ENCODE assay signal across 9 cellular contexts in the genomic region with DNA sequence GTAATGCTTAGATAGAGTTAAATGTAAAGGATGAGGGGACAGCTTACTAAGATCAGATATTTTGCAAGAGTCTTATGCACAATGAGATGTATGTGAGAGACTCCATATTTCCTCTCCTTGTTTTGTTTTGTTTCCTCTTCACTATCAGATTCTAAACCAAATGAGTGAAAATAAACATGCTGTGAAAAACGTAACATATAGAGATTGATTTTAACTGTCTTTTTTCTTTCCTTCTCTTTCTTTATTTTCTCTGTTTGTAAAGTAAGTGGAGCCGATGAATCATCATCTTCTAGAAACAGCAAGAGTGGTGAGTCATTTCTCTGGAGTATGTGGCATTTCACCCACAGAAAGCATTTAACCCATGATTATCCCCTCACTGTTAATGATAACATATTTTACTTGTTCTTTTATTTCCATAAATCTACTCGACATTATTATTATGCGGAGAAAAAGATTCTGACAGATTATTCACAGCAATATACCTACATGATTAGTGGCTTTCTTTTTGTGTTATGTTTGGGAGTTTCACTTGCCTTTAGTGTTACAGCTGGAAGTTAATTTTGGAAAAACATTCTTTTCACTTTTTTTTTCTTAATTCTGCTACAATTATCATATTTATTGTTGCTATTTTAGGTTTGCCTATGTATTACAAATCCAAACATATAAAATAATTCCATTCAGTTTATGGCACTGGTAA. TPM values are rescaled to one million over a fixed set of nuclear protein-coding genes. Genes with fewer than 3 reads are reported as not detected.
DNase-seq lines count a peak whose midpoint lies in the region; ATAC-seq and TF ChIP-seq lines count a peak whose summit lies in the region.
"Had no signal": no experiment of that assay in that cellular context is flagged by ENCODE, and none has a peak within 500 bp of the region (broad histone marks: within the 10 kb centered on the region; RNA-seq: fewer than 3 reads in every experiment).

No MANE protein-coding gene starts in this region.

- no peaks in the 10 kb centered on the region for H3K36me3 ChIP-seq in OCI-LY3 (replicated peaks; ENCODE audit: low read depth, low read length)

- H3K9me3 ChIP-seq in AG04450 (ENCODE audit: control insufficient read depth, insufficient read depth, low read length): no peaks in the 10 kb centered on the region
- H3K9me3 ChIP-seq in OCI-LY3 (ENCODE audit: insufficient read depth, low read length): no peaks in the 10 kb centered on the region

- POLR2A ChIA-PET in AG04450 (lab: Yijun Ruan, JAX): no interaction called here

- peak; percentile 60 for DNase-seq in AG04450 (ENCODE audit: low read depth, low spot score)
- DNase-seq in caudate nucleus (lab: John Stamatoyannopoulos, UW): peak in 3 of 61 donors; percentile 14 to 45 (median 42)
- DNase-seq in mesothelial cell of epicardium (ENCODE audit: low spot score in 2 of 2, unreplicated experiment in 2 of 2): no peak
- no peak for DNase-seq in HK-2 (ENCODE audit: unreplicated experiment)
- DNase-seq in DMS79 treated with DMSO at 0.1 percent for 48 hours (lab: John Stamatoyannopoulos, UW): no peak

- H4K20me1 ChIP-seq in OCI-LY3 (ENCODE audit: insufficient read depth, low read length): no peaks in the 10 kb centered on the region

- H2AFZ ChIP-seq in OCI-LY3 (ENCODE audit: low read depth, low read length): no peak overlapping the region

- peak overlapping the region; percentile 76 for H3K4me2 ChIP-seq in OCI-LY3 (ENCODE audit: low read length)

- peaks cover 35% of the 10 kb centered on the region for H3K4me1 ChIP-seq in OCI-LY3 (ENCODE audit: low read length)

- peak overlapping the region; percentile 84 for H3K27ac Mint-ChIP-seq in mesothelial cell of epicardium
- H3K27ac Mint-ChIP-seq: IgD-negative memory B cell had no signal

- no peaks in the 10 kb centered on the region for H3K79me2 ChIP-seq in OCI-LY3 (ENCODE audit: low read length)

- peak overlapping the region; percentile 27; the same call in 1 of the 2 replicates for H3K4me3 ChIP-seq in AG04450 (ENCODE audit: low read depth, low read length)
- peak overlapping the region; percentile 55 for H3K4me3 ChIP-seq in OCI-LY3 (ENCODE audit: low read length)

- H3K9ac ChIP-seq in OCI-LY3 (ENCODE audit: low read length): no peak overlapping the region

- TF ChIP-seq CTCF in AG04450 (IDR thresholded peaks at IDR 0.05; ENCODE audit: low read depth, low read length) (no peak), OCI-LY3 (IDR thresholded peaks at IDR 0.05; ENCODE audit: low read depth, low read length) (no peak), mesothelial cell of epicardium (IDR thresholded peaks at IDR 0.05; ENCODE audit: unreplicated experiment) (no peak)

- ATAC-seq in GM18517 (IDR thresholded peaks at IDR 0.05; ENCODE audit: unreplicated experiment) (peak; percentile 73), HG02943 (IDR thresholded peaks at IDR 0.05; ENCODE audit: low read depth, unreplicated experiment) (peak; percentile 58)

- peak overlapping the region; percentile 13 for H3K4me3 Mint-ChIP-seq in mesothelial cell of epicardium
- H3K4me3 Mint-ChIP-seq: IgD-negative memory B cell had no signal

- H3K27ac ChIP-seq in AG04450 (ENCODE audit: low read depth, low read length): peak overlapping the region; percentile 63
- H3K27ac ChIP-seq in OCI-LY3 (ENCODE audit: low read length): no peak overlapping the region
- H3K27ac ChIP-seq in caudate nucleus (ENCODE audit: low read depth, low read length): peak overlapping the region; percentile 29

- H3K36me3 Mint-ChIP-seq in mesothelial cell of epicardium: no peaks in the 10 kb centered on the region
- H3K36me3 Mint-ChIP-seq: IgD-negative memory B cell had no signal

- no peaks in the 10 kb centered on the region for H3K27me3 ChIP-seq in AG04450 (ENCODE audit: control insufficient read depth, insufficient read depth, low read length)
- peaks cover 6% of the 10 kb centered on the region for H3K27me3 ChIP-seq in OCI-LY3 (ENCODE audit: low read depth, low read length)

- peaks cover 71% of the 10 kb centered on the region for H3K4me1 Mint-ChIP-seq in mesothelial cell of epicardium

- CTCF ChIA-PET in AG04450 (lab: Charles Lee): interaction anchor here (1.5 kb wide), 1 partner anchor 42 kb away, joined by 4 read pairs; no protein-coding TSS in a partner anchor

- peaks cover 3% of the 10 kb centered on the region for H3K9me3 Mint-ChIP-seq in mesothelial cell of epicardium
- H3K9me3 Mint-ChIP-seq: IgD-negative memory B cell had no signal

- H3K27me3 Mint-ChIP-seq in mesothelial cell of epicardium (ENCODE audit: low read depth): no peaks in the 10 kb centered on the region
- H3K27me3 Mint-ChIP-seq: IgD-negative memory B cell had no signal

RNA-seq across cellular contexts. Expression of gene ANXA1, which starts 2.1 kb away (rescaled TPM):
- polyA plus RNA-seq in AG04450 (2011; rRNA removed): 425 and 596 TPM in 2 replicates
- 136 and 158 TPM in 2 replicates for polyA minus RNA-seq in AG04450 (2011; rRNA and poly(A)+ RNA removed)
- 166 to 189 TPM (median 183 TPM) in 3 replicates for total RNA-seq in mesothelial cell of epicardium
